In genomic region chr12:93679308-93679933, GRCh38 we compare ENCODE assay signal across 11 cellular contexts. TPM values are rescaled to one million over a fixed set of nuclear protein-coding genes. Genes with fewer than 3 reads are reported as not detected.
A peak's percentile ranks its signal among the peaks of the same experiment; 100 is the strongest.
DNase-seq lines count a peak whose midpoint lies in the region; ATAC-seq and TF ChIP-seq lines count a peak whose summit lies in the region.
"Had no signal": no experiment of that assay in that cellular context is flagged by ENCODE, and none has a peak within 500 bp of the region (broad histone marks: within the 10 kb centered on the region; RNA-seq: fewer than 3 reads in every experiment).

No MANE protein-coding gene starts in this region.

- peak overlapping the region; percentile 34 to 99 (median 98) for H3K4me3 Mint-ChIP-seq in CD4-positive, CD25-positive, alpha-beta regulatory T cell
- peak overlapping the region; percentile 97 for H3K4me3 Mint-ChIP-seq in natural killer cell

- H2AFZ ChIP-seq in IMR-90 (replicated peaks; ENCODE audit: low read length, poor library complexity), result no peak overlapping the region

- dilution Hi-C loops in IMR-90 (cut with HindIII; ENCODE audit: low sequenced_read_pairs, unreplicated experiment), result no loop called here

- H4K91ac ChIP-seq in IMR-90 (ENCODE audit: insufficient read depth, low read depth, low read length), result no peak overlapping the region

- no peak overlapping the region for H3K56ac ChIP-seq in IMR-90 (ENCODE audit: extremely low read depth, insufficient read depth, low read length)

- no peak overlapping the region for H4K8ac ChIP-seq in IMR-90 (ENCODE audit: low read depth in 2 of 2, low read length in 2 of 2)

- H3K9ac ChIP-seq in IMR-90 (ENCODE audit: low read depth, low read length), result no peak overlapping the region

- POLR2A ChIA-PET in IMR-90 (lab: Charles Lee; ENCODE audit: unreplicated experiment), result no interaction called here

- H3K27ac Mint-ChIP-seq in CD4-positive, CD25-positive, alpha-beta regulatory T cell, result peak overlapping the region; percentile 64 to 99 (median 82)
- peak overlapping the region; percentile 99 to 100 for H3K27ac Mint-ChIP-seq in natural killer cell

- no peak for ATAC-seq in CD4-positive, CD25-positive, alpha-beta regulatory T cell (ENCODE audit: low read depth in 2 of 2)
- ATAC-seq in IMR-90 (ENCODE audit: low read depth) (no peak), natural killer cell (no peak), GM21528 (IDR thresholded peaks at IDR 0.05; ENCODE audit: low FRiP score, unreplicated experiment) (no peak)

- peaks cover 14% of the 10 kb centered on the region for H3K9me1 ChIP-seq in IMR-90 (ENCODE audit: insufficient read depth, low read length)

- H2BK15ac ChIP-seq in IMR-90 (ENCODE audit: low read depth, low read length), result no peak overlapping the region

- TF ChIP-seq POLR2A in IMR-90 (IDR thresholded peaks at IDR 0.05; ENCODE audit: low read depth, low read length), result no peak

- H3K4ac ChIP-seq in IMR-90 (ENCODE audit: low read depth, low read length), result 0 out of 2 replicates have a peak overlapping the region, but pooled peaks have one; percentile 19

- peaks cover 33% of the 10 kb centered on the region for H3K36me3 Mint-ChIP-seq in CD4-positive, CD25-positive, alpha-beta regulatory T cell
- H3K36me3 Mint-ChIP-seq in natural killer cell, result no peaks in the 10 kb centered on the region

- no peaks in the 10 kb centered on the region for H3K9me3 ChIP-seq in CD4-positive, CD25-positive, alpha-beta regulatory T cell (ENCODE audit: control insufficient read depth in 2 of 2, low read length in 2 of 2)
- H3K9me3 ChIP-seq in IMR-90 (ENCODE audit: control insufficient read depth, insufficient read depth, low read length), result no peaks in the 10 kb centered on the region
- H3K9me3 ChIP-seq: colonic mucosa, stomach had no signal

- H3K27me3 Mint-ChIP-seq in CD4-positive, CD25-positive, alpha-beta regulatory T cell, result no peaks in the 10 kb centered on the region
- H3K27me3 Mint-ChIP-seq in natural killer cell (ENCODE audit: low read depth in 2 of 2), result no peaks in the 10 kb centered on the region

- H4K20me1 ChIP-seq in IMR-90 (ENCODE audit: insufficient read depth, low read length), result no peaks in the 10 kb centered on the region

- H3K36me3 ChIP-seq in CD4-positive, CD25-positive, alpha-beta regulatory T cell (ENCODE audit: control insufficient read depth, insufficient read depth, low read length), result no peaks in the 10 kb centered on the region
- no peaks in the 10 kb centered on the region for H3K36me3 ChIP-seq in IMR-90 (ENCODE audit: control insufficient read depth, insufficient read depth, low read length)
- H3K36me3 ChIP-seq: colonic mucosa, stomach had no signal

- peaks cover 17 to 74% (median 37%) of the 10 kb centered on the region in 4 donors for H3K4me1 Mint-ChIP-seq in CD4-positive, CD25-positive, alpha-beta regulatory T cell
- peaks cover 46 to 47% of the 10 kb centered on the region in 2 donors for H3K4me1 Mint-ChIP-seq in natural killer cell

- H2BK120ac ChIP-seq in IMR-90 (ENCODE audit: low read depth, low read length), result no peak overlapping the region

- no peaks in the 10 kb centered on the region for H3K27me3 ChIP-seq in CD4-positive, CD25-positive, alpha-beta regulatory T cell (ENCODE audit: control insufficient read depth, insufficient read depth, low read length)
- no peaks in the 10 kb centered on the region for H3K27me3 ChIP-seq in IMR-90 (ENCODE audit: control insufficient read depth, insufficient read depth, low read length)
- H3K27me3 ChIP-seq: colonic mucosa, stomach had no signal

- no peak overlapping the region for H4K5ac ChIP-seq in IMR-90 (ENCODE audit: low read depth, low read length)

- H2AK5ac ChIP-seq in IMR-90 (ENCODE audit: low read depth, low read length), result peak overlapping the region; percentile 10

- H3K4me3 ChIP-seq in CD4-positive, CD25-positive, alpha-beta regulatory T cell (ENCODE audit: low read depth, low read length), result no peak overlapping the region
- H3K4me3 ChIP-seq in IMR-90 (ENCODE audit: insufficient read depth, low read depth, low read length) (no peak overlapping the region), coronary artery (peak overlapping the region; percentile 21)
- H3K4me3 ChIP-seq: colonic mucosa, stomach had no signal

- intact Hi-C loops in IMR-90 (cut with micrococcal nuclease) (loop anchor here (5.0 kb wide), 2 partner anchors 63 to 107 kb away; partner anchors contain the start of gene SOCS2), natural killer cell (cut with micrococcal nuclease) (loop anchor here (10.0 kb wide), 1 partner anchor 1535 kb away; the partner anchor contains the start of genes FGD6 and VEZT)

- H3K79me1 ChIP-seq in IMR-90 (ENCODE audit: low read depth in 1 of 2, low read length in 2 of 2), result peaks cover 10 to 35% of the 10 kb centered on the region in 2 experiments

- no peak overlapping the region for H2BK5ac ChIP-seq in IMR-90 (ENCODE audit: low read depth, low read length, poor library complexity, severe bottlenecking)

- in situ Hi-C loops in IMR-90 (cut with MboI; ENCODE audit: low sequenced_read_pairs), result no loop called here

- H3K27ac ChIP-seq in CD4-positive, CD25-positive, alpha-beta regulatory T cell (ENCODE audit: insufficient read depth, low read length, poor library complexity, severe bottlenecking), result no peak overlapping the region
- H3K27ac ChIP-seq in IMR-90 (ENCODE audit: insufficient read depth, low read length) (no peak overlapping the region), coronary artery (peak overlapping the region; percentile 27 to 30)
- H3K27ac ChIP-seq: colonic mucosa had no signal

- no TSS peak for BruUV-seq in IMR-90 (replicated peaks; lab: Mats Ljungman, UMichigan)

- peaks cover 0 to 4% (median 0%) of the 10 kb centered on the region in 7 donors for H3K9me3 Mint-ChIP-seq in CD4-positive, CD25-positive, alpha-beta regulatory T cell
- no peaks in the 10 kb centered on the region for H3K9me3 Mint-ChIP-seq in natural killer cell

- peak overlapping the region; percentile 3; the same call in 1 of the 2 replicates for H3K14ac ChIP-seq in IMR-90 (replicated peaks; ENCODE audit: low read depth, low read length)

- H3K18ac ChIP-seq in IMR-90 (ENCODE audit: low read depth, low read length), result no peak overlapping the region

- TF ChIP-seq CTCF in IMR-90 (conservative IDR thresholded peaks at IDR 0.05; ENCODE audit: low read depth, low read length) (no peak), coronary artery (IDR thresholded peaks at IDR 0.05) (no peak), natural killer cell (IDR thresholded peaks at IDR 0.05) (no peak)

- H3K23ac ChIP-seq in IMR-90 (ENCODE audit: low read depth, low read length), result peak overlapping the region; percentile 59; the same call in 1 of the 2 replicates

- no peak overlapping the region for H2BK20ac ChIP-seq in IMR-90 (ENCODE audit: low read depth, low read length)

- DNase-seq in CD4-positive, CD25-positive, alpha-beta regulatory T cell, result no peak
- no peak for DNase-seq in IMR-90
- DNase-seq in coronary artery (ENCODE audit: low spot score), result no peak
- DNase-seq in natural killer cell, result no peak
- no peak for DNase-seq in activated CD4-positive, alpha-beta T cell treated with anti-CD3 and anti-CD28 coated beads for 1 hour
- DNase-seq in NK-92 treated with Interleukin-12 subunit alpha and Interleukin-12 subunit beta, amount 100 ng/mL, for 24 hours (lab: John Stamatoyannopoulos, UW), result no peak
- no peak for DNase-seq in activated CD8-positive, alpha-beta memory T cell treated with anti-CD3 and anti-CD28 coated beads, Interleukin-2, amount 50 U/mL, for 48 hours
- DNase-seq: colonic mucosa, NCI-H524, stomach had no signal

- no peak overlapping the region for H3K4me2 ChIP-seq in IMR-90 (ENCODE audit: low read depth, low read length)

- peaks cover 21% of the 10 kb centered on the region for H3K4me1 ChIP-seq in CD4-positive, CD25-positive, alpha-beta regulatory T cell (ENCODE audit: control insufficient read depth, insufficient read depth, low read length, poor library complexity, severe bottlenecking)
- H3K4me1 ChIP-seq in IMR-90 (ENCODE audit: control insufficient read depth, insufficient read depth, low read length), result peaks cover 2% of the 10 kb centered on the region; the same call in 1 of the 2 replicates
- H3K4me1 ChIP-seq: colonic mucosa had no signal

- CTCF ChIA-PET in IMR-90 (lab: Yijun Ruan, JAX), result interaction anchor here (1.2 kb wide), 2 partner anchors 37 to 110 kb away, joined by 3 to 5 read pairs; no protein-coding TSS in a partner anchor

- TF ChIP-seq RAD21 in IMR-90 (IDR thresholded peaks at IDR 0.05; ENCODE audit: low read length), result no peak

- 63% methylated on average over 4 of the region's 8 CpGs; no CpG with 5 or more reads in 1 of the 2 experiments for WGBS in IMR-90 (ENCODE audit: extremely low coverage in 2 of 2, insufficient read length in 1 of 2), 2 experiments

- H2AK9ac ChIP-seq in IMR-90 (replicated peaks; ENCODE audit: low read depth, low read length, poor library complexity), result no peak overlapping the region

TF ChIP-seq in IMR-90, 13 proteins besides CTCF, POLR2A, EP300 and RAD21:
- no peak for TF ChIP-seq SMC3 (IDR thresholded peaks at IDR 0.05; ENCODE audit: low read depth, low read length)
- no peak for TF ChIP-seq MAZ (IDR thresholded peaks at IDR 0.05; ENCODE audit: borderline replicate concordance, low read depth, low read length)
- TF ChIP-seq CHD1 (IDR thresholded peaks at IDR 0.05; ENCODE audit: low read depth, low read length), result no peak

RNA-seq across cellular contexts. Expression of gene CRADD, which starts 2.2 kb away (rescaled TPM):
- 10.1 TPM for total RNA-seq in CD4-positive, CD25-positive, alpha-beta regulatory T cell
- 10 to 100 TPM; 19.5 to 24.2 (median 21.3) TPM for polyA plus RNA-seq in CD4-positive, CD25-positive, alpha-beta regulatory T cell
- 12.2 and 14.0 TPM in 2 replicates for total RNA-seq in IMR-90 (2012; rRNA removed)
- 10.9 and 11.1 TPM in 2 replicates for polyA plus RNA-seq in IMR-90 (2012; rRNA removed)
- 9.5 and 10.5 TPM in 2 replicates for polyA plus RNA-seq in IMR-90 (2012; cell fraction: cytosol; rRNA removed)
- polyA plus RNA-seq in IMR-90 (2012; cell fraction: nucleus; rRNA removed; ENCODE audit: low replicate concordance), result 3.7 and 4.2 TPM in 2 replicates
- total RNA-seq in natural killer cell, result 10 to 100 TPM; 19.1 to 27.5 (median 26.4) TPM

Comparison
In these comparisons a context has a peak if more than half of its experiments do, and no peak if none do; other contexts are left out.
1. H3K27ac ChIP-seq: peak in coronary artery (2 of 2); none in CD4-positive, CD25-positive, alpha-beta regulatory T cell (single experiment) and IMR-90 (single experiment).